23 cellular contexts compared by ENCODE assay signal in the genomic region with DNA sequence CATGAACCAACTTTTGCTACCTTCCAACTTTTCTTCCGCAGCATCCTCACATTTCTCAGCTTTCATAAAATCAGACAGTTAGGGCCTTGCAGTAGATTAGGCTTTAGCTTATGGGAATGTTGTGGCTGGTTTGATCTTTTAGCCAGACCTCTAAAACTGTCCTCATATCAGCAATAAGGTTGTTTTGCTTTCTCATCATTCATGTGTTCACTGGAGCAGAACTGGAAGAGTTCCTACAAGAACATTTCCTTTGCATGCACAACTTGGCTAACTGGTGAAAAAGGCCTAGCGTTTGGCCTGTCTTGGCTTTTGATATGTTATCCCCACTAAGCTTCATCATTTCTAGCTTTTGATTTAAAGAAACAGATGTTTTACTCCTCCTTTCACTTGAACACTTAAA.
"Had no signal": no experiment of that assay in that cellular context is flagged by ENCODE, and none has a peak within 500 bp of the region (broad histone marks: within the 10 kb centered on the region; RNA-seq: fewer than 3 reads in every experiment).

No MANE protein-coding gene starts in this region.

- H3K4me1 ChIP-seq: foreskin keratinocyte, lower lobe of right lung, testis, upper lobe of right lung, vagina had no signal

- H3K9me3 ChIP-seq: left ventricle myocardium inferior, lower lobe of right lung, psoas muscle, sigmoid colon, testis, tibial nerve, upper lobe of right lung, vagina had no signal

- H3K4me3 ChIP-seq: coronary artery, left ventricle myocardium inferior, lower lobe of right lung, psoas muscle, sigmoid colon, skin epidermis, testis, tibial nerve, upper lobe of right lung, vagina had no signal

- DNase-seq: effector CD4-positive, alpha-beta T cell; endodermal cell; erythroblast; foreskin keratinocyte; head of caudate nucleus; hypothalamus; left ventricle myocardium inferior; lower lobe of right lung; midbrain; psoas muscle; sigmoid colon; stimulated activated CD4-positive, alpha-beta T cell treated with anti-CD3 and anti-CD28 coated beads, Interleukin-2, amount 100 ng/mL, for 24 hours; stimulated activated CD4-positive, alpha-beta T cell treated with anti-CD3 and anti-CD28 coated beads, Interleukin-4, amount 100 ng/mL, for 4 hours; stimulated activated naive B cell treated with anti-CD40 and anti-IgM and Interleukin-4, amounts not matched to agents 10 μg/mL and 1 μg/mL and 100 μg/mL, for 72 hours; stimulated activated naive CD8-positive, alpha-beta T cell treated with anti-CD3 and anti-CD28 coated beads, Interleukin-15, amount 100 ng/mL, for 72 hours; testis; upper lobe of right lung had no signal

- H3K27ac ChIP-seq: coronary artery, foreskin keratinocyte, left ventricle myocardium inferior, lower lobe of right lung, psoas muscle, sigmoid colon, skin epidermis, testis, tibial nerve, upper lobe of right lung, vagina had no signal

- H3K9me3 Mint-ChIP-seq: endodermal cell; stimulated activated naive B cell treated with anti-CD40 and anti-IgM and Interleukin-4, amounts not matched to agents 10 μg/mL and 1 μg/mL and 100 μg/mL, for 72 hours; stimulated activated naive CD8-positive, alpha-beta T cell treated with anti-CD3 and anti-CD28 coated beads, Interleukin-15, amount 100 ng/mL, for 72 hours had no signal

- H3K4me3 Mint-ChIP-seq: endodermal cell; memory B cell; natural killer cell treated with Interleukin-12 subunit alpha and Interleukin-12 subunit beta and Interleukin-15 and Interleukin-18, amount 100 ng/mL, for 72 hours; stimulated activated naive B cell treated with anti-CD40 and anti-IgM and Interleukin-4, amounts not matched to agents 10 μg/mL and 1 μg/mL and 100 μg/mL, for 72 hours; stimulated activated naive CD8-positive, alpha-beta T cell treated with anti-CD3 and anti-CD28 coated beads, Interleukin-15, amount 100 ng/mL, for 72 hours had no signal

- H3K27ac Mint-ChIP-seq: endodermal cell; memory B cell; natural killer cell treated with Interleukin-12 subunit alpha and Interleukin-12 subunit beta and Interleukin-15 and Interleukin-18, amount 100 ng/mL, for 72 hours; stimulated activated naive B cell treated with anti-CD40 and anti-IgM and Interleukin-4, amounts not matched to agents 10 μg/mL and 1 μg/mL and 100 μg/mL, for 72 hours; stimulated activated naive CD8-positive, alpha-beta T cell treated with anti-CD3 and anti-CD28 coated beads, Interleukin-15, amount 100 ng/mL, for 72 hours had no signal

- H3K36me3 Mint-ChIP-seq: memory B cell; natural killer cell treated with Interleukin-12 subunit alpha and Interleukin-12 subunit beta and Interleukin-15 and Interleukin-18, amount 100 ng/mL, for 72 hours; stimulated activated naive B cell treated with anti-CD40 and anti-IgM and Interleukin-4, amounts not matched to agents 10 μg/mL and 1 μg/mL and 100 μg/mL, for 72 hours had no signal

- H3K36me3 ChIP-seq: left ventricle myocardium inferior, lower lobe of right lung, sigmoid colon, tibial nerve, upper lobe of right lung, vagina had no signal

- H3K27me3 Mint-ChIP-seq: memory B cell; natural killer cell treated with Interleukin-12 subunit alpha and Interleukin-12 subunit beta and Interleukin-15 and Interleukin-18, amount 100 ng/mL, for 72 hours; stimulated activated naive B cell treated with anti-CD40 and anti-IgM and Interleukin-4, amounts not matched to agents 10 μg/mL and 1 μg/mL and 100 μg/mL, for 72 hours; stimulated activated naive CD8-positive, alpha-beta T cell treated with anti-CD3 and anti-CD28 coated beads, Interleukin-15, amount 100 ng/mL, for 72 hours had no signal

- H3K4me1 Mint-ChIP-seq: memory B cell; stimulated activated naive B cell treated with anti-CD40 and anti-IgM and Interleukin-4, amounts not matched to agents 10 μg/mL and 1 μg/mL and 100 μg/mL, for 72 hours; stimulated activated naive CD8-positive, alpha-beta T cell treated with anti-CD3 and anti-CD28 coated beads, Interleukin-15, amount 100 ng/mL, for 72 hours had no signal

- H3K27me3 ChIP-seq: foreskin keratinocyte, sigmoid colon, testis, tibial nerve, upper lobe of right lung, vagina had no signal
